ENCODE assay signal across 8 cellular contexts in the genomic region with DNA sequence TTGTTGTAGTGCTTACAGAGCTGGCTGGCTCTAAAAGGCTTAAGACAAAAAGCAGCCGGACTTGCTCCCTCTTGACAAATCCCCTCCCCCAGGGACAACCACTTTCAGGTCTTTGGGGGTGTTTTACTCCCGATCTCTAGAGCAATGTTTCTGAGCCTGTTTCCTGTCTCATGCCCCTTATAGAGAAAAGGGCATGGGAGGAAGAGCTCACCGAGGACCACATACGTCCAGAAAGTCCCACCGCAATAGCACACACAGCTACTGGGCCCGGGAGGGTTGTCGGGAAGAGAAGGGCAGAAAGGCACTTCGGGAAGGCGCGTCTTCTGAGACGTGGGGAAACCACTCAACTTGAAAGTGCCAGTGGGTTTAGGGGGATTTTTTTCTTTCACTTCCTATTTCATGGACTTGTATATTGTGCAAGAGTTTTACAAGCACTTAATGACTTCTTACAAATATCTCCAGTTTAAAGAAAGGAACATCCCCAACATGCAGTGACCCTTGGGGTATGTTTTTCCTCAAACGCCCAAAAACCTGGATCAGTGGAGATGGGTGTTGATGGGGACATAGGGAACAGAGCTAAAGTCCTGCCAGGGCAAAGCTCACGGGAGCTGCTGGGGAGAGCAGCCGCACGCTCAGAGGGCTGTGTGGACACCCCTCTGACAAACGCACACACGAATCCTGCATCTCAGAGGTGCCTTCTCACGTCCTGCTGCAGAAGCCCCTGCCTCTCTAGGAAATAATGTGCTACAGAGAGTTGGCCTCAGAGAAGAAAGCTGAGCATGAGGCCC. TPM values are rescaled to one million over a fixed set of nuclear protein-coding genes. Genes with fewer than 3 reads are reported as not detected.
DNase-seq lines count a peak whose midpoint lies in the region; ATAC-seq, FAIRE-seq and TF ChIP-seq lines count a peak whose summit lies in the region.

No MANE protein-coding gene starts in this region.

- H3K4me3 Mint-ChIP-seq in nephron, result no peak overlapping the region

- H3K4me3 ChIP-seq in mammary epithelial cell (replicated peaks in 1 of 3; ENCODE audit: insufficient read depth in 1 of 3, low read depth in 2 of 3, low read length in 3 of 3), result no peak overlapping the region

- CTCF ChIA-PET in mammary epithelial cell (lab: Charles Lee; ENCODE audit: low non-redundant PET), result no interaction called here

- peak; percentile 14 for DNase-seq in activated naive CD4-positive, alpha-beta T cell treated with Interleukin-2 at 50 U/mL for 16 hours
- no peak for DNase-seq in activated naive CD4-positive, alpha-beta T cell (lab: John Stamatoyannopoulos, UW)
- DNase-seq in SKM-1 treated with dmso at 0.1 percent for 144 hours (lab: John Stamatoyannopoulos, UW; ENCODE audit: unreplicated experiment), result peak; percentile 67
- no peak for DNase-seq in HTR-8/SVneo (ENCODE audit: insufficient read length, low spot score)
- no peak for DNase-seq in mammary epithelial cell
- no peak for DNase-seq in NK-92 treated with Interleukin-12 subunit alpha and Interleukin-12 subunit beta, amount 100 ng/mL, for 24 hours (lab: John Stamatoyannopoulos, UW)

- WGBS in mammary epithelial cell (ENCODE audit: low coverage, missing lambda C conversion rate), result 84% methylated on average over 18 of the region's 18 CpGs

- H3K9me3 ChIP-seq in mammary epithelial cell (replicated peaks; ENCODE audit: insufficient read depth, low read length), result no peaks in the 10 kb centered on the region

- ATAC-seq in HG02943 (IDR thresholded peaks at IDR 0.05; ENCODE audit: low read depth, unreplicated experiment), result peak; percentile 52

- in situ Hi-C loops in mammary epithelial cell (cut with MboI; ENCODE audit: low sequenced_read_pairs in 2 of 2), result loop anchor here in 1 of 2 donors (5.0 kb wide), 1 partner anchor 133 kb away; no protein-coding TSS in a partner anchor

- dilution Hi-C loops in mammary epithelial cell (cut with HindIII; ENCODE audit: low sequenced_read_pairs), result loop anchor here (10.0 kb wide), 3 partner anchors 61 to 211 kb away; partner anchors contain the start of gene TYSND1

- H3K27me3 Mint-ChIP-seq in nephron (ENCODE audit: low read depth), result no peaks in the 10 kb centered on the region

- H3K27me3 ChIP-seq in mammary epithelial cell (ENCODE audit: insufficient read depth, low read length), result no peaks in the 10 kb centered on the region

- peak overlapping the region; percentile 55 to 78 (median 56) for H3K27ac Mint-ChIP-seq in nephron

- peaks cover 19% of the 10 kb centered on the region for H3K4me1 Mint-ChIP-seq in nephron

- FAIRE-seq in HTR-8/SVneo (lab: Jason Lieb, UNC), result no peak

- H3K36me3 Mint-ChIP-seq in nephron (ENCODE audit: low read depth), result no peaks in the 10 kb centered on the region

- no peak overlapping the region for H3K27ac ChIP-seq in mammary epithelial cell (ENCODE audit: insufficient read depth, low read depth, low read length)

- no TSS peak for BruUV-seq in mammary epithelial cell (replicated peaks; lab: Mats Ljungman, UMichigan)

- TF ChIP-seq CTCF in nephron (IDR thresholded peaks at IDR 0.05; ENCODE audit: unreplicated experiment in 3 of 3) (no peak), mammary epithelial cell (conservative IDR thresholded peaks at IDR 0.05 in 1 of 2, IDR thresholded peaks at IDR 0.05 in 1 of 2; ENCODE audit: extremely low read depth in 1 of 2, insufficient read depth in 1 of 2, low read depth in 1 of 2, low read length in 2 of 2) (no peak)

- no peaks in the 10 kb centered on the region for H4K20me1 ChIP-seq in mammary epithelial cell (ENCODE audit: insufficient read depth, low read length)

- no peaks in the 10 kb centered on the region for H3K36me3 ChIP-seq in mammary epithelial cell (ENCODE audit: insufficient read depth, low read length)

- no peak overlapping the region for H2AFZ ChIP-seq in mammary epithelial cell (ENCODE audit: low read depth, low read length)

- H3K4me2 ChIP-seq in mammary epithelial cell (ENCODE audit: insufficient read depth, low read depth, low read length), result no peak overlapping the region

- H3K4me1 ChIP-seq in mammary epithelial cell (ENCODE audit: insufficient read depth, low read length), result no peaks in the 10 kb centered on the region

- no peaks in the 10 kb centered on the region for H3K79me2 ChIP-seq in mammary epithelial cell (ENCODE audit: insufficient read depth, low read length)

- intact Hi-C loops in mammary epithelial cell (cut with micrococcal nuclease), result no loop called here

- no peak overlapping the region for H3K9ac ChIP-seq in mammary epithelial cell (ENCODE audit: insufficient read depth, low read length)

- H3K9me3 Mint-ChIP-seq in nephron, result no peaks in the 10 kb centered on the region

RNA-seq across cellular contexts. Expression of gene LRRC20, which starts 27.0 kb away (rescaled TPM):
- 1 to 10 TPM; 3.0 to 9.4 TPM for total RNA-seq in mammary epithelial cell
- 14.2 TPM for polyA plus RNA-seq in mammary epithelial cell
- 2.9 TPM for polyA minus RNA-seq in mammary epithelial cell

RNA-seq across cellular contexts. Expression of gene EIF4EBP2, which starts 48.5 kb away (rescaled TPM):
- 10 to 100 TPM; 34.7 to 47.5 TPM for total RNA-seq in mammary epithelial cell
- 23.6 TPM for polyA plus RNA-seq in mammary epithelial cell
- polyA minus RNA-seq in mammary epithelial cell, result 86.6 TPM

Comparison
In these comparisons a context has a peak if more than half of its experiments do, and no peak if none do; other contexts are left out.
1. DNase-seq: peak in activated naive CD4-positive, alpha-beta T cell treated with Interleukin-2 at 50 U/mL for 16 hours (single experiment) and SKM-1 treated with dmso at 0.1 percent for 144 hours (single experiment); none in activated naive CD4-positive, alpha-beta T cell (0 of 4), HTR-8/SVneo (single experiment), mammary epithelial cell (single experiment) and NK-92 treated with Interleukin-12 subunit alpha and Interleukin-12 subunit beta, amount 100 ng/mL, for 24 hours (single experiment).